In genomic region chr17:74775409-74776043, GRCh38 we compare ENCODE assay signal across 8 cellular contexts. TPM values are rescaled to one million over a fixed set of nuclear protein-coding genes. Genes with fewer than 3 reads are reported as not detected.
DNase-seq lines count a peak whose midpoint lies in the region; ATAC-seq and TF ChIP-seq lines count a peak whose summit lies in the region.

No MANE protein-coding gene starts in this region.

- no peaks in the 10 kb centered on the region for H3K27me3 ChIP-seq in sigmoid colon

- peaks cover 29% of the 10 kb centered on the region; the same call in 1 of the 2 replicates for H3K36me3 ChIP-seq in SK-N-MC (ENCODE audit: insufficient read depth, low read length)
- H3K36me3 ChIP-seq in sigmoid colon, result peaks cover 12 to 38% (median 29%) of the 10 kb centered on the region in 4 donors

- TF ChIP-seq CTCF in GM12865 (IDR thresholded peaks at IDR 0.05; ENCODE audit: insufficient read depth, low read depth, low read length, missing control alignments) (no peak), fibroblast of the aortic adventitia (IDR thresholded peaks at IDR 0.05; ENCODE audit: insufficient read depth, low read length) (no peak), sigmoid colon (IDR thresholded peaks at IDR 0.05) (no peak), GM10266 (IDR thresholded peaks at IDR 0.05; ENCODE audit: control insufficient read depth, insufficient read depth, low read depth, missing control alignments) (no peak)

- H3K4me3 ChIP-seq in GM12865 (ENCODE audit: low read depth, low read length), result peak overlapping the region; percentile 96
- peak overlapping the region; percentile 82 for H3K4me3 ChIP-seq in SK-N-MC
- peak overlapping the region; percentile 77 for H3K4me3 ChIP-seq in fibroblast of the aortic adventitia (ENCODE audit: low read depth, low read length)
- peak overlapping the region; percentile 47 to 90 (median 77) for H3K4me3 ChIP-seq in sigmoid colon

- ATAC-seq in HG03095 (IDR thresholded peaks at IDR 0.05; ENCODE audit: unreplicated experiment) (no peak), HG02588 (IDR thresholded peaks at IDR 0.05; ENCODE audit: unreplicated experiment) (no peak)

- intact Hi-C loops in sigmoid colon (cut with DNase I), result loop anchor here (1.0 to 5.0 kb wide), 2 partner anchors 27 to 97 kb away; partner anchors contain the start of genes FDXR and NHERF1

- H3K27ac ChIP-seq in SK-N-MC, result peak overlapping the region; percentile 42
- H3K27ac ChIP-seq in sigmoid colon, result peak overlapping the region; percentile 66 to 80 (median 74)

- peaks cover 0 to 33% (median 21%) of the 10 kb centered on the region in 4 donors for H3K4me1 ChIP-seq in sigmoid colon

- no peak for TF ChIP-seq POLR2A in sigmoid colon (IDR thresholded peaks at IDR 0.05)

- DNase-seq in GM12865 (ENCODE audit: low read depth) (no peak), SK-N-MC (ENCODE audit: low read depth, low spot score) (no peak), fibroblast of the aortic adventitia (ENCODE audit: low read depth) (no peak), sigmoid colon (no peak), GM10266 (ENCODE audit: extremely low spot score) (no peak), SIG-M5 treated with dmso at 0.1 percent for 504 hours (lab: John Stamatoyannopoulos, UW; ENCODE audit: unreplicated experiment) (no peak)

- 37 to 38% methylated on average over 12 of the region's 12 CpGs for WGBS in sigmoid colon, 2 donors

- H3K9ac ChIP-seq in SK-N-MC (ENCODE audit: insufficient read length), result peak overlapping the region; percentile 83

- H3K9me3 ChIP-seq in SK-N-MC (ENCODE audit: low read depth, low read length) (no peaks in the 10 kb centered on the region), sigmoid colon (no peaks in the 10 kb centered on the region)

- no peak for TF ChIP-seq EP300 in sigmoid colon (IDR thresholded peaks at IDR 0.05)

RNA-seq across cellular contexts. Expression of gene NAT9, which starts 0.6 kb away (rescaled TPM):
- total RNA-seq in fibroblast of the aortic adventitia (ENCODE audit: low replicate concordance) (20.2 and 26.5 TPM in 2 replicates), sigmoid colon (10 to 100 TPM; 14.3 to 29.9 (median 21.7) TPM)
- 10 to 100 TPM; 11.3 to 36.4 (median 14.4) TPM for polyA plus RNA-seq in sigmoid colon

RNA-seq across cellular contexts. Expression of gene NHERF1, which starts 27.1 kb away (rescaled TPM):
- 11.0 and 11.7 TPM in 2 replicates for total RNA-seq in fibroblast of the aortic adventitia (ENCODE audit: low replicate concordance)
- 10 to 100 TPM in 1 of 4 donors, 1 to 10 TPM in 3; 6.6 to 12.5 (median 7.3) TPM for total RNA-seq in sigmoid colon
- polyA plus RNA-seq in sigmoid colon, result 100 to 1,000 TPM; 122 to 420 (median 194) TPM

RNA-seq across cellular contexts. Expression of gene RAB37, which starts 38.5 kb away (rescaled TPM):
- total RNA-seq in fibroblast of the aortic adventitia (ENCODE audit: low replicate concordance), result 0.09 TPM in 1 of 2 replicates, not detected in the other
- 1 to 10 TPM in 3 of 4 donors, under 1 TPM in 1; 0.54 to 4.1 (median 1.4) TPM for total RNA-seq in sigmoid colon
- 10 to 100 TPM; 15.2 to 28.8 (median 16.9) TPM for polyA plus RNA-seq in sigmoid colon
